Comparison of ENCODE assay signal across 30 cellular contexts in the genomic region with DNA sequence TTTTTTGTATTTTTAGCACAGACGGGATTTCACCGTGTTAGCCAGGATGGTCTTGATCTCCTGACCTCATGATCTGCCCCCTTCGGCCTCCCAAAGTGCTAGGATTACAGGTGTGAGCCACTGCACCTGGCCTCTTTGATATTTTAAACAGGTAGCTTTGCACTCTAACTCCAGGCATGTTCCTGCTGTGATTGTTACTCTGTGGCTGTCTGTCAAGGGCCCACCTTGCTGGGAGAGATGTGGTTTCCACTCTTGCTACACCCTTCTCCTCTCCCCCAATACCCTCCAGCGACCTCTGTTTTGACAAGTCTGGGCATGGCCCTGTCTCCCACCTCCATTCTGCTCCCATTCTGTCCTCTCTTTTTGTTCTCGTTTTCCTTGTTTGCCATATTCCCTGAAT. TPM values are rescaled to one million over a fixed set of nuclear protein-coding genes. Genes with fewer than 3 reads are reported as not detected.
"Had no signal": no experiment of that assay in that cellular context is flagged by ENCODE, and none has a peak within 500 bp of the region (broad histone marks: within the 10 kb centered on the region; RNA-seq: fewer than 3 reads in every experiment).

No MANE protein-coding gene starts in this region.

- H3K36me3 ChIP-seq: brain microvascular endothelial cell, esophagus squamous epithelium, gastroesophageal sphincter, heart right ventricle had no signal

- H3K36me3 Mint-ChIP-seq: activated naive CD8-positive, alpha-beta T cell had no signal

- H3K4me1 ChIP-seq: esophagus squamous epithelium, gastroesophageal sphincter, heart right ventricle had no signal

- H3K4me1 Mint-ChIP-seq: activated CD4-positive, alpha-beta memory T cell treated with anti-CD3 and anti-CD28 coated beads, Interleukin-2, amount 10 ng/mL, durations not matched to agents 7 days and 5 days; activated CD4-positive, alpha-beta T cell treated with anti-CD3 and anti-CD28 coated beads, Interleukin-2, amount 10 ng/mL, durations not matched to agents 7 days and 5 days; activated T-helper 17 cell treated with anti-CD3 and anti-CD28 coated beads, Interleukin-2, amount 50 U/mL, for 72 hours had no signal

- H3K9me3 Mint-ChIP-seq: activated CD4-positive, alpha-beta memory T cell treated with anti-CD3 and anti-CD28 coated beads, Interleukin-2, amount 10 ng/mL, durations not matched to agents 7 days and 5 days; activated CD4-positive, alpha-beta T cell treated with anti-CD3 and anti-CD28 coated beads, Interleukin-2, amount 10 ng/mL, durations not matched to agents 7 days and 5 days; activated T-cell treated with anti-CD3 and anti-CD28 coated beads, Interleukin-2, amount 50 U/mL, for 4 hours; activated T-helper 17 cell treated with anti-CD3 and anti-CD28 coated beads, Interleukin-2, amount 50 U/mL, for 72 hours; effector memory CD8-positive, alpha-beta T cell had no signal

- H3K4me3 ChIP-seq: esophagus squamous epithelium, gastroesophageal sphincter, heart right ventricle had no signal

- H3K9me3 ChIP-seq: esophagus squamous epithelium, gastroesophageal sphincter, heart right ventricle had no signal

- H3K27ac ChIP-seq: brain microvascular endothelial cell, epithelial cell of prostate, esophagus squamous epithelium, gastroesophageal sphincter, heart right ventricle had no signal

- DNase-seq: activated CD4-positive, alpha-beta memory T cell treated with anti-CD3 and anti-CD28 coated beads, Interleukin-2, amount 10 ng/mL, durations not matched to agents 7 days and 5 days; activated CD4-positive, alpha-beta T cell treated with anti-CD3 and anti-CD28 coated beads for 1 hour; activated CD4-positive, alpha-beta T cell treated with anti-CD3 and anti-CD28 coated beads for 4 hours; activated CD4-positive, alpha-beta T cell treated with anti-CD3 and anti-CD28 coated beads, Interleukin-2, amount 10 ng/mL, durations not matched to agents 7 days and 5 days; activated CD4-positive, alpha-beta T cell treated with anti-CD3 and anti-CD28 coated beads, Interleukin-2, amount 50 U/mL, for 4 hours; activated CD8-positive, alpha-beta memory T cell treated with anti-CD3 and anti-CD28 coated beads, Interleukin-2, amount 50 U/mL, for 48 hours; activated effector memory CD4-positive, alpha-beta T cell treated with Interleukin-2 at 50 U/mL for 16 hours; activated gamma-delta T cell treated with Interleukin-2 at 50 U/mL for 16 hours; activated naive CD4-positive, alpha-beta T cell treated with anti-CD3 and anti-CD28 coated beads, Interleukin-2, amount 50 U/mL, for 16 hours; activated naive CD4-positive, alpha-beta T cell treated with Interleukin-2 at 50 U/mL for 16 hours; activated T-cell treated with anti-CD3 and anti-CD28 coated beads for 4 hours; activated T-cell treated with anti-CD3 and anti-CD28 coated beads, Interleukin-2, amount 50 U/mL, for 4 hours; amniotic stem cell; anterior cingulate cortex; brain microvascular endothelial cell; caudate nucleus; cortex of kidney; dermis blood vessel endothelial cell; effector CD4-positive, alpha-beta T cell; effector memory CD8-positive, alpha-beta T cell; esophagus squamous epithelium; foreskin melanocyte; heart right ventricle; T-helper 2 cell had no signal

- H3K4me3 Mint-ChIP-seq: activated CD4-positive, alpha-beta memory T cell treated with anti-CD3 and anti-CD28 coated beads, Interleukin-2, amount 10 ng/mL, durations not matched to agents 7 days and 5 days; activated CD4-positive, alpha-beta T cell treated with anti-CD3 and anti-CD28 coated beads, Interleukin-2, amount 10 ng/mL, durations not matched to agents 7 days and 5 days; activated naive CD8-positive, alpha-beta T cell; activated T-cell treated with anti-CD3 and anti-CD28 coated beads, Interleukin-2, amount 50 U/mL, for 4 hours; activated T-helper 17 cell treated with anti-CD3 and anti-CD28 coated beads, Interleukin-2, amount 50 U/mL, for 72 hours; effector memory CD8-positive, alpha-beta T cell had no signal

- H3K27ac Mint-ChIP-seq: activated CD4-positive, alpha-beta memory T cell treated with anti-CD3 and anti-CD28 coated beads, Interleukin-2, amount 10 ng/mL, durations not matched to agents 7 days and 5 days; activated CD4-positive, alpha-beta T cell treated with anti-CD3 and anti-CD28 coated beads, Interleukin-2, amount 10 ng/mL, durations not matched to agents 7 days and 5 days; activated naive CD8-positive, alpha-beta T cell; activated T-helper 17 cell treated with anti-CD3 and anti-CD28 coated beads, Interleukin-2, amount 50 U/mL, for 72 hours; effector memory CD8-positive, alpha-beta T cell had no signal

- ATAC-seq: activated T-cell treated with anti-CD3 and anti-CD28 coated beads, Interleukin-2, amount 50 U/mL, for 4 hours; activated T-helper 17 cell treated with anti-CD3 and anti-CD28 coated beads, Interleukin-2, amount 50 U/mL, for 72 hours; effector memory CD8-positive, alpha-beta T cell; gastroesophageal sphincter; heart right ventricle had no signal

RNA-seq across cellular contexts. Expression of gene SMKR1, which starts 17.1 kb away (rescaled TPM):
- total RNA-seq: astrocyte, fibroblast of villous mesenchyme, gastroesophageal sphincter, heart right ventricle had no signal
